Comparison of ENCODE assay signal across 17 cellular contexts in the genomic region with DNA sequence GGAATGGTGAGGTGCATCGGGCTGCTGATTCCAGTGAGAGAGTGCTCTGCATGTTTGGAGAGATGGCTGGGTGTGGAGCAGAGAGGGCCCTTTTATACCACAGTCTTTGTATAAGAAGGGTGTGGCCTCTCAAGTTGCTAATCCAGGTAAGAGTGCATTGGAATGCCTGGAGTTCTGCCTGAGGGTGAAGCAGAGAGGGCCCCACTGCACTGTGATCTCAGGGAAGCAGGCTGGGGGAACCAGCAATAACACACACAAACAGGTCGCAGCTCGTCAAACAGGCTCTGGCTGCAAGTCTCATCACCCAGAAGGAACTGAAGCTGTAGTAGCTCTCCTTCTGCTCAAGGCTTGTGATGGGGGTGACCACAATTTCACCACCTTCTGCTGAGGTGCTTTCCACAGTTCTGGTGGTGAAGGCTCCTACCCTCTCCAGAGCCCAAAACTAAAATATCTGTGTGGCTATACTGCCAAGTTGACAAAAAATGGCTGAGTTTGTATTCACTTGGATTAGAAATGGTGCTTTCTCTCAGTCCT.
DNase-seq lines count a peak whose midpoint lies in the region; ATAC-seq and TF ChIP-seq lines count a peak whose summit lies in the region.
"Had no signal": no experiment of that assay in that cellular context is flagged by ENCODE, and none has a peak within 500 bp of the region (broad histone marks: within the 10 kb centered on the region; RNA-seq: fewer than 3 reads in every experiment).

No MANE protein-coding gene starts in this region.

- peaks cover 44% of the 10 kb centered on the region for H3K4me1 ChIP-seq in OCI-LY3 (ENCODE audit: low read length)
- H3K4me1 ChIP-seq in foreskin keratinocyte, result no peaks in the 10 kb centered on the region
- H3K4me1 ChIP-seq in prostate gland (replicated peaks), result no peaks in the 10 kb centered on the region

- no peaks in the 10 kb centered on the region for H3K27me3 ChIP-seq in OCI-LY3 (ENCODE audit: low read depth, low read length)
- no peaks in the 10 kb centered on the region for H3K27me3 ChIP-seq in foreskin keratinocyte
- H3K27me3 ChIP-seq in prostate gland (replicated peaks; ENCODE audit: insufficient read depth), result no peaks in the 10 kb centered on the region

- H3K36me3 ChIP-seq in OCI-LY3 (replicated peaks; ENCODE audit: low read depth, low read length) (peaks cover 41% of the 10 kb centered on the region), prostate gland (no peaks in the 10 kb centered on the region)

- no peaks in the 10 kb centered on the region for H4K20me1 ChIP-seq in OCI-LY3 (ENCODE audit: insufficient read depth, low read length)

- ATAC-seq in HG02623 (IDR thresholded peaks at IDR 0.05; ENCODE audit: unreplicated experiment), result peak; percentile 37
- no peak for ATAC-seq in foreskin keratinocyte
- no peak for ATAC-seq in HG02763 (IDR thresholded peaks at IDR 0.05; ENCODE audit: unreplicated experiment)
- ATAC-seq in HG03039 (IDR thresholded peaks at IDR 0.05; ENCODE audit: unreplicated experiment), result no peak
- ATAC-seq: HCT116, T-helper 17 cell had no signal

- TF ChIP-seq CTCF in OCI-LY3 (IDR thresholded peaks at IDR 0.05; ENCODE audit: low read depth, low read length), result no peak
- TF ChIP-seq CTCF in foreskin keratinocyte (conservative IDR thresholded peaks at IDR 0.05), result no peak
- no peak for TF ChIP-seq CTCF in GM20000 (IDR thresholded peaks at IDR 0.05; ENCODE audit: extremely low read depth, missing control alignments)
- TF ChIP-seq CTCF in prostate gland (IDR thresholded peaks at IDR 0.05), result no peak

- DNase-seq in CD1c-positive myeloid dendritic cell (ENCODE audit: extremely low spot score) (peak; percentile 18), foreskin keratinocyte (peak; percentile 37 to 74), GM20000 (ENCODE audit: low spot score) (no peak), prostate gland (ENCODE audit: low spot score) (no peak)
- DNase-seq: DND-41, GF-D8, KBM-7, NCI-H2029 treated with DMSO at 0.1 percent for 48 hours, NCI-H524, PC-9, SK-N-SH, T-helper 17 cell had no signal

- H3K9me3 ChIP-seq in OCI-LY3 (ENCODE audit: insufficient read depth, low read length) (peaks cover 38% of the 10 kb centered on the region; the same call in 1 of the 2 replicates), prostate gland (no peaks in the 10 kb centered on the region)
- H3K9me3 ChIP-seq: SK-N-SH had no signal

- H3K4me2 ChIP-seq in OCI-LY3 (ENCODE audit: low read length), result peak overlapping the region; percentile 64
- H3K4me2 ChIP-seq: PC-9, SK-N-SH had no signal

- H2AFZ ChIP-seq in OCI-LY3 (ENCODE audit: low read depth, low read length), result peak overlapping the region; percentile 69
- H2AFZ ChIP-seq: PC-9 had no signal

- WGBS in prostate gland, result 64% methylated on average over 3 of the region's 3 CpGs

- peak overlapping the region; percentile 82 for H3K27ac ChIP-seq in OCI-LY3 (ENCODE audit: low read length)
- H3K27ac ChIP-seq in foreskin keratinocyte, result no peak overlapping the region
- no peak overlapping the region for H3K27ac ChIP-seq in prostate gland
- H3K27ac ChIP-seq: PC-9 had no signal

- H3K4me3 ChIP-seq in OCI-LY3 (ENCODE audit: low read length) (peak overlapping the region; percentile 19; the same call in 1 of the 2 replicates), prostate gland (no peak overlapping the region)
- H3K4me3 ChIP-seq: PC-9 had no signal

- intact Hi-C loops in prostate gland (cut with DNase I), result no loop called here

- peak overlapping the region; percentile 45 for H3K9ac ChIP-seq in OCI-LY3 (ENCODE audit: low read length)
- H3K9ac ChIP-seq: SK-N-SH had no signal

- no peaks in the 10 kb centered on the region for H3K79me2 ChIP-seq in OCI-LY3 (ENCODE audit: low read length)

- no peak for TF ChIP-seq POLR2A in prostate gland (IDR thresholded peaks at IDR 0.05)

Comparison
In these comparisons a context has a peak if more than half of its experiments do, and no peak if none do; other contexts are left out.
1. DNase-seq: peak in CD1c-positive myeloid dendritic cell (single experiment) and foreskin keratinocyte (2 of 2); none in GM20000 (single experiment) and prostate gland (single experiment).